8 cellular contexts compared by ENCODE assay signal in genomic region chr15:58931985-58932384, GRCh38. TPM values are rescaled to one million over a fixed set of nuclear protein-coding genes. Genes with fewer than 3 reads are reported as not detected.
DNase-seq lines count a peak whose midpoint lies in the region; ATAC-seq and TF ChIP-seq lines count a peak whose summit lies in the region.

No MANE protein-coding gene starts in this region.

- peak; percentile 21 for TF ChIP-seq POLR2A in GM15510 (IDR thresholded peaks at IDR 0.05; ENCODE audit: borderline replicate concordance, extremely low read depth, insufficient read length)

- peaks cover 29% of the 10 kb centered on the region for H3K36me3 ChIP-seq in SK-N-MC (ENCODE audit: insufficient read depth, low read length)

- peak overlapping the region; percentile 97 to 100 (median 98) for H3K27ac Mint-ChIP-seq in nephron

- no peaks in the 10 kb centered on the region for H3K27me3 Mint-ChIP-seq in nephron (ENCODE audit: low read depth)

- TF ChIP-seq CTCF in nephron (IDR thresholded peaks at IDR 0.05; ENCODE audit: unreplicated experiment in 3 of 3): no peak

- H3K27ac ChIP-seq in SK-N-MC (peak overlapping the region; percentile 88), epithelial cell of prostate (peak overlapping the region; percentile 97)

- ATAC-seq in GM19023 (IDR thresholded peaks at IDR 0.05; ENCODE audit: unreplicated experiment): no peak
- ATAC-seq in GM21447 (IDR thresholded peaks at IDR 0.05; ENCODE audit: unreplicated experiment): no peak

- H3K36me3 Mint-ChIP-seq in nephron (ENCODE audit: low read depth): peaks cover 12% of the 10 kb centered on the region

- H3K4me3 Mint-ChIP-seq in nephron: peak overlapping the region; percentile 94 to 99 (median 95)

- peak overlapping the region; percentile 99 for H3K9ac ChIP-seq in SK-N-MC (ENCODE audit: insufficient read length)

- DNase-seq in A172 (ENCODE audit: low spot score) (peak; percentile 35), SK-N-MC (ENCODE audit: low read depth, low spot score) (no peak), epithelial cell of prostate (ENCODE audit: low read depth, low spot score) (no peak), NCI-H146 treated with DMSO at 0.1 percent for 48 hours (lab: John Stamatoyannopoulos, UW; ENCODE audit: unreplicated experiment) (no peak)

- H3K4me3 ChIP-seq in SK-N-MC: peak overlapping the region; percentile 97

- H3K9me3 ChIP-seq in SK-N-MC (ENCODE audit: low read depth, low read length): no peaks in the 10 kb centered on the region

- H3K9me3 Mint-ChIP-seq in nephron: no peaks in the 10 kb centered on the region

- H3K4me1 Mint-ChIP-seq in nephron: peaks cover 24% of the 10 kb centered on the region

RNA-seq across cellular contexts. Expression of gene SLTM, which starts 1.5 kb away (rescaled TPM):
- 73.8 and 74.0 TPM in 2 replicates for total RNA-seq in A172 (2014; rRNA removed; shearing (Covaris generic))

RNA-seq across cellular contexts. Expression of gene RNF111, which starts 55.5 kb away (rescaled TPM):
- 13.5 and 18.4 TPM in 2 replicates for total RNA-seq in A172 (2014; rRNA removed; shearing (Covaris generic))
